In the genomic region with DNA sequence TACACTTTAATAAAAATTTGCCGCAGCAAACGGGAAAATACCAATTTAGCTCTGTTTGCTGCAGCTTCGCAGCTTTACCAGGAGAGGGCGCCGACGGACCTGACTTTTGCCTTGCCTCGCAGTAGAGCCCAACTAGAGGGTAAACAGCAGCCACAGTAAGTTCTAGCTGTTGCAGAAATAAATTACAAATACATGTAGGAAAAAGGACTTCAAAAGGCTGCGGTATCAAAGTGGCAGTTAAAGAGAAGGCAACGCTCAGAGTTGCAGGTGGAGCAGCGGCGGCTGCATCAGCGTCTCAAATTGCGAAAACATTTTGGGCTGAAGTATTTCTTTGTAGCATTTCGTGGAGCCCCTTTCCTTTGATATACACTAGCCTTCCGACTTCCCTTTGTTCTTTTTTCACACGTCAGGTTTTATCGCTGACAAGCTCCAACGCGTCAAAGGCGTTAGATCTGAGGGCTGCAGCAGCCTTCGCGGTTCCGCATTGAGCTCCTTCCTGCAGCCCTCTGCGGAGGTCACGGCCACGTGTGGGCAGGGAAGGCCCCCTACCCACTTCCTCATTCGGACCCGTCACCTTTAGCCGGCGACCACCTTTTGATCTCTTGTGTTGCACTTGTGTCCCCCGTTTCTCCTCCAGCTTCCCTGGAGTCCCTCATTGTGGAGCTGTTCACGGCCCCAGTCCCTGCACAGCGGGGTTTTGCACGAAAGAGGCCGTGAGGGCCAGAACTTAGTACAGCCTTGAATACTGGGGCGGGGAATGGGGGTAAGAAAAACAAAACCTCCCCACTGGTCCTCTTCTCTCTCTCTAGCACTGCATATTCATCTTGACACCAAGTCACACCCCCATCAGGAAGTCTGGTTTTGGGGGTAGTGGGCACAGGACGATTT, we compare ENCODE assay signal across 8 cellular contexts.
DNase-seq lines count a peak whose midpoint lies in the region; ATAC-seq and FAIRE-seq lines count a peak whose summit lies in the region.

No MANE protein-coding gene starts in this region.

- H3K27me3 ChIP-seq in thymus (ENCODE audit: control insufficient read depth, insufficient read depth) = no peaks in the 10 kb centered on the region

- no peaks in the 10 kb centered on the region for H3K9me3 ChIP-seq in thymus (ENCODE audit: control insufficient read depth)

- DNase-seq in DMS114 treated with DMSO at 0.1 percent for 48 hours (lab: John Stamatoyannopoulos, UW; ENCODE audit: unreplicated experiment) (peak; percentile 32), HUDEP-2 (lab: John Stamatoyannopoulos, UW; ENCODE audit: unreplicated experiment in 76 of 76) (peak in 46 of 76 experiments; percentile 2 to 55 (median 17)), RKO (ENCODE audit: low spot score) (peak; percentile 53), activated gamma-delta T cell (lab: John Stamatoyannopoulos, UW) (peak; percentile 35), frontal cortex (ENCODE audit: low spot score in 2 of 2) (peak; percentile 14 to 61), nucleus accumbens (lab: John Stamatoyannopoulos, UW) (peak in 44 of 56 donors; percentile 2 to 63 (median 22))

- H3K4me3 ChIP-seq in thymus (ENCODE audit: low read length) = peak overlapping the region; percentile 45

- ATAC-seq in GM21367 (IDR thresholded peaks at IDR 0.05; ENCODE audit: unreplicated experiment) = peak; percentile 44

- FAIRE-seq in frontal cortex (lab: Jason Lieb, UNC) = no peak

- peak overlapping the region; percentile 98 for H3K27ac ChIP-seq in thymus (ENCODE audit: low read depth)

- under 1% methylated on average over 37 of the region's 37 CpGs for WGBS in thymus

- H3K36me3 ChIP-seq in thymus (ENCODE audit: control insufficient read depth, insufficient read depth) = peaks cover 3% of the 10 kb centered on the region

- H3K4me1 ChIP-seq in thymus (ENCODE audit: control insufficient read depth, insufficient read depth, low read length) = peaks cover 60% of the 10 kb centered on the region

Comparison
In these comparisons a context has a peak if more than half of its experiments do, and no peak if none do; other contexts are left out.
1. Peak in every context shown above with its lines: DNase-seq, ATAC-seq, H3K4me3 ChIP-seq and H3K27ac ChIP-seq.